In genomic region chr17:9419932-9420453, GRCh38 we compare ENCODE assay signal across 31 cellular contexts.
"Had no signal": no experiment of that assay in that cellular context is flagged by ENCODE, and none has a peak within 500 bp of the region (broad histone marks: within the 10 kb centered on the region; RNA-seq: fewer than 3 reads in every experiment).

No MANE protein-coding gene starts in this region.

- DNase-seq: activated B cell treated with CpG ODN at 0.5 μM for 24 hours; activated CD4-positive, alpha-beta T cell treated with anti-CD3 and anti-CD28 coated beads for 1 hour; activated CD4-positive, alpha-beta T cell treated with anti-CD3 and anti-CD28 coated beads, Interleukin-2, amount 10 ng/mL, durations not matched to agents 24 days and 14 days; activated CD4-positive, alpha-beta T cell treated with anti-CD3 and anti-CD28 coated beads, Interleukin-2, amount 50 U/mL, for 48 hours; activated CD8-positive, alpha-beta memory T cell treated with anti-CD3 and anti-CD28 coated beads, Interleukin-2, amount 10 ng/mL, durations not matched to agents 7 days and 5 days; activated effector memory CD4-positive, alpha-beta T cell treated with Interleukin-2 at 50 U/mL for 16 hours; activated naive CD4-positive, alpha-beta T cell; activated T-cell treated with anti-CD3 and anti-CD28 coated beads, Interleukin-2, amount 50 U/mL, for 24 hours; aorta; MG63; MV-4-11; NCI-H1092 treated with DMSO at 0.1 percent for 48 hours; NCI-H1417 treated with DMSO at 0.1 percent for 48 hours; NCI-H1694; NCI-H2029; NCI-H345; NCI-H510A; NCI-H526 treated with DMSO at 0.1 percent for 48 hours; NCI-H82; NK-92 treated with Interleukin-12 subunit alpha and Interleukin-12 subunit beta, amount 100 ng/mL, for 24 hours; OCI-M1; RPMI8226; T-cell; T-helper 2 cell; T1000 had no signal

- H3K4me3 Mint-ChIP-seq: activated B cell treated with CpG ODN at 0.5 μM for 24 hours; activated CD4-positive, alpha-beta T cell treated with anti-CD3 and anti-CD28 coated beads, Interleukin-2, amount 10 ng/mL, durations not matched to agents 24 days and 14 days; activated CD8-positive, alpha-beta memory T cell treated with anti-CD3 and anti-CD28 coated beads, Interleukin-2, amount 10 ng/mL, durations not matched to agents 7 days and 5 days; activated naive CD4-positive, alpha-beta T cell treated with anti-CD3 and anti-CD28 coated beads, Interleukin-2, amount 50 U/mL, for 24 hours; activated T-cell treated with anti-CD3 and anti-CD28 coated beads, Interleukin-2, amount 50 U/mL, for 24 hours; activated T-helper 1 cell treated with anti-CD3 and anti-CD28 coated beads, Interleukin-12 subunit alpha, Interleukin-12 subunit beta, Interleukin-2, Interleukin-4 antibody, amounts not matched to agents 30 ng/mL and 10 ng/mL and 1 ng/mL, durations not matched to agents 14 hours and 24 hours and 36 hours; T-cell had no signal

- H3K9ac ChIP-seq: KMS-11 had no signal

- H3K4me1 Mint-ChIP-seq: activated CD4-positive, alpha-beta T cell treated with anti-CD3 and anti-CD28 coated beads, Interleukin-2, amount 10 ng/mL, durations not matched to agents 24 days and 14 days; activated CD8-positive, alpha-beta memory T cell treated with anti-CD3 and anti-CD28 coated beads, Interleukin-2, amount 10 ng/mL, durations not matched to agents 7 days and 5 days; activated naive CD4-positive, alpha-beta T cell treated with anti-CD3 and anti-CD28 coated beads, Interleukin-2, amount 50 U/mL, for 24 hours had no signal

- H3K27me3 ChIP-seq: MG63 had no signal

- H3K4me2 ChIP-seq: KMS-11 had no signal

- H3K36me3 ChIP-seq: MG63 had no signal

- ATAC-seq: activated CD8-positive, alpha-beta memory T cell treated with anti-CD3 and anti-CD28 coated beads, Interleukin-2, amount 10 ng/mL, durations not matched to agents 7 days and 5 days; Panc1; Right ventricle myocardium inferior; T-cell had no signal

- H3K4me3 ChIP-seq: MG63, SK-N-MC had no signal

- H3K27me3 Mint-ChIP-seq: activated B cell treated with CpG ODN at 0.5 μM for 24 hours; activated CD4-positive, alpha-beta T cell treated with anti-CD3 and anti-CD28 coated beads, Interleukin-2, amount 10 ng/mL, durations not matched to agents 24 days and 14 days; activated CD8-positive, alpha-beta memory T cell treated with anti-CD3 and anti-CD28 coated beads, Interleukin-2, amount 10 ng/mL, durations not matched to agents 7 days and 5 days; activated naive CD4-positive, alpha-beta T cell treated with anti-CD3 and anti-CD28 coated beads, Interleukin-2, amount 50 U/mL, for 24 hours; activated T-cell treated with anti-CD3 and anti-CD28 coated beads, Interleukin-2, amount 50 U/mL, for 24 hours; T-cell had no signal

- H3K27ac Mint-ChIP-seq: activated B cell treated with CpG ODN at 0.5 μM for 24 hours; activated CD4-positive, alpha-beta T cell treated with anti-CD3 and anti-CD28 coated beads, Interleukin-2, amount 10 ng/mL, durations not matched to agents 24 days and 14 days; activated CD8-positive, alpha-beta memory T cell treated with anti-CD3 and anti-CD28 coated beads, Interleukin-2, amount 10 ng/mL, durations not matched to agents 7 days and 5 days; activated naive CD4-positive, alpha-beta T cell treated with anti-CD3 and anti-CD28 coated beads, Interleukin-2, amount 50 U/mL, for 24 hours; activated T-cell treated with anti-CD3 and anti-CD28 coated beads, Interleukin-2, amount 50 U/mL, for 24 hours; activated T-helper 1 cell treated with anti-CD3 and anti-CD28 coated beads, Interleukin-12 subunit alpha, Interleukin-12 subunit beta, Interleukin-2, Interleukin-4 antibody, amounts not matched to agents 30 ng/mL and 10 ng/mL and 1 ng/mL, durations not matched to agents 14 hours and 24 hours and 36 hours; T-cell had no signal

- H3K27ac ChIP-seq: KMS-11, SK-N-MC had no signal

- H3K9me3 Mint-ChIP-seq: activated naive CD4-positive, alpha-beta T cell treated with anti-CD3 and anti-CD28 coated beads, Interleukin-2, amount 50 U/mL, for 24 hours; activated T-cell treated with anti-CD3 and anti-CD28 coated beads, Interleukin-2, amount 50 U/mL, for 24 hours had no signal
